ENCODE assay signal across 10 cellular contexts in genomic region chr9:128061305-128061704, GRCh38. TPM values are rescaled to one million over a fixed set of nuclear protein-coding genes. Genes with fewer than 3 reads are reported as not detected.
A peak's percentile ranks its signal among the peaks of the same experiment; 100 is the strongest.
DNase-seq lines count a peak whose midpoint lies in the region; ATAC-seq and TF ChIP-seq lines count a peak whose summit lies in the region.
"Had no signal": no experiment of that assay in that cellular context is flagged by ENCODE, and none has a peak within 500 bp of the region (broad histone marks: within the 10 kb centered on the region; RNA-seq: fewer than 3 reads in every experiment).

No MANE protein-coding gene starts in this region.

- DNase-seq in CD4-positive, alpha-beta T cell: no peak
- DNase-seq in Kasumi-1 (lab: John Stamatoyannopoulos, UW): peak; percentile 81 to 87
- peak; percentile 14 to 27 for DNase-seq in dermis microvascular lymphatic vessel endothelial cell (ENCODE audit: low read depth in 2 of 2)
- no peak for DNase-seq in psoas muscle
- DNase-seq in mucosa of gallbladder (ENCODE audit: low spot score): no peak
- no peak for DNase-seq in globus pallidus (ENCODE audit: low spot score)
- DNase-seq: NCI-H510A treated with DMSO at 0.1 percent for 48 hours, ovary had no signal

- intact Hi-C loops in CD4-positive, alpha-beta T cell (cut with DNase I, micrococcal nuclease): no loop called here
- intact Hi-C loops in psoas muscle (cut with DNase I): no loop called here

- H3K4me1 Mint-ChIP-seq in CD4-positive, alpha-beta T cell (ENCODE audit: low read depth): peaks cover 37% of the 10 kb centered on the region

- no peaks in the 10 kb centered on the region for H3K9me3 Mint-ChIP-seq in CD4-positive, alpha-beta T cell
- H3K9me3 Mint-ChIP-seq: type B pancreatic cell had no signal

- CTCF ChIA-PET in CD4-positive, alpha-beta T cell (lab: Charles Lee): interaction anchor here (0.5 kb wide), 1 partner anchor 122 kb away, joined by 3 read pairs; no protein-coding TSS in a partner anchor

- H3K36me3 ChIP-seq in psoas muscle (ENCODE audit: insufficient read depth in 1 of 2, low read depth in 1 of 2): peaks cover 0 to 28% of the 10 kb centered on the region in 2 donors
- H3K36me3 ChIP-seq: ovary had no signal

- WGBS in psoas muscle, 3 donors: 68 to 70% (median 69%) methylated on average over 9 of the region's 9 CpGs

- peaks cover 13% of the 10 kb centered on the region for H3K36me3 Mint-ChIP-seq in CD4-positive, alpha-beta T cell (ENCODE audit: low read depth)

- ATAC-seq in CD4-positive, alpha-beta T cell (ENCODE audit: poor library complexity): peak; percentile 38
- ATAC-seq in psoas muscle (no peak), GM18873 (IDR thresholded peaks at IDR 0.05; ENCODE audit: low FRiP score, unreplicated experiment) (no peak)

- no peak overlapping the region for H3K27ac ChIP-seq in CD4-positive, alpha-beta T cell (ENCODE audit: low read depth, low read length)
- peak overlapping the region; percentile 50 for H3K27ac ChIP-seq in psoas muscle
- H3K27ac ChIP-seq: ovary had no signal

- no peaks in the 10 kb centered on the region for H3K27me3 ChIP-seq in CD4-positive, alpha-beta T cell (ENCODE audit: control insufficient read depth, insufficient read depth, low read length)
- H3K27me3 ChIP-seq in psoas muscle (ENCODE audit: insufficient read depth in 3 of 3, low read length in 2 of 3): no peaks in the 10 kb centered on the region
- H3K27me3 ChIP-seq: ovary had no signal

- peak overlapping the region; percentile 74 for H3K27ac Mint-ChIP-seq in CD4-positive, alpha-beta T cell
- H3K27ac Mint-ChIP-seq: type B pancreatic cell had no signal

- no peak overlapping the region for H3K4me3 ChIP-seq in psoas muscle
- H3K4me3 ChIP-seq: ovary had no signal

- H3K4me3 Mint-ChIP-seq in CD4-positive, alpha-beta T cell: peak overlapping the region; percentile 42
- H3K4me3 Mint-ChIP-seq: type B pancreatic cell had no signal

- H3K9me3 ChIP-seq in CD4-positive, alpha-beta T cell (ENCODE audit: control insufficient read depth, low read length): no peaks in the 10 kb centered on the region
- no peaks in the 10 kb centered on the region for H3K9me3 ChIP-seq in psoas muscle
- H3K9me3 ChIP-seq: ovary had no signal

- peaks cover 18% of the 10 kb centered on the region for H3K4me1 ChIP-seq in psoas muscle

- TF ChIP-seq CTCF in CD4-positive, alpha-beta T cell (IDR thresholded peaks at IDR 0.05): no peak
- TF ChIP-seq CTCF in psoas muscle (IDR thresholded peaks at IDR 0.05): no peak

- no peaks in the 10 kb centered on the region for H3K27me3 Mint-ChIP-seq in CD4-positive, alpha-beta T cell
- H3K27me3 Mint-ChIP-seq: type B pancreatic cell had no signal

- POLR2A ChIA-PET in CD4-positive, alpha-beta T cell (lab: Charles Lee): no interaction called here

RNA-seq across cellular contexts. Expression of gene NAIF1, which starts 5.8 kb away (rescaled TPM):
- 10 to 100 TPM; 11.5 to 16.8 TPM for total RNA-seq in CD4-positive, alpha-beta T cell
- total RNA-seq in dermis microvascular lymphatic vessel endothelial cell (9.1 and 10.2 TPM in 2 replicates), psoas muscle (1 to 10 TPM; 5.9 to 8.7 (median 6.1) TPM), mucosa of gallbladder (12.0 TPM)
- 1 to 10 TPM; 4.2 to 8.0 (median 7.8) TPM for polyA plus RNA-seq in psoas muscle

RNA-seq across cellular contexts. Expression of gene SLC25A25, which starts 6.7 kb away (rescaled TPM):
- 10 to 100 TPM; 16.9 to 17.7 TPM for total RNA-seq in CD4-positive, alpha-beta T cell
- total RNA-seq in dermis microvascular lymphatic vessel endothelial cell (25.8 and 45.6 TPM in 2 replicates), psoas muscle (10 to 100 TPM in 2 of 4 donors, 1 to 10 TPM in 2; 3.6 to 50.3 (median 20.5) TPM), mucosa of gallbladder (77.7 TPM)
- 10 to 100 TPM in 2 of 3 donors, 1 to 10 TPM in 1; 9.3 to 12.5 (median 10.6) TPM for polyA plus RNA-seq in psoas muscle

Comparison
In these comparisons a context has a peak if more than half of its experiments do, and no peak if none do; other contexts are left out.
1. DNase-seq: peak in Kasumi-1 (2 of 2) and dermis microvascular lymphatic vessel endothelial cell (2 of 2); none in CD4-positive, alpha-beta T cell (0 of 10), psoas muscle (0 of 2), mucosa of gallbladder (single experiment) and globus pallidus (single experiment).